ENCODE assay signal across 11 cellular contexts in genomic region chr11:118088531-118088930, GRCh38. TPM values are rescaled to one million over a fixed set of nuclear protein-coding genes. Genes with fewer than 3 reads are reported as not detected.
DNase-seq lines count a peak whose midpoint lies in the region; ATAC-seq, FAIRE-seq and TF ChIP-seq lines count a peak whose summit lies in the region.
"Had no signal": no experiment of that assay in that cellular context is flagged by ENCODE, and none has a peak within 500 bp of the region (broad histone marks: within the 10 kb centered on the region; RNA-seq: fewer than 3 reads in every experiment).

No MANE protein-coding gene starts in this region.

- H3K27me3 Mint-ChIP-seq in T-helper 17 cell, result peaks cover 25% of the 10 kb centered on the region
- H3K27me3 Mint-ChIP-seq in stimulated activated naive B cell treated with anti-CD40 and anti-IgM and Interleukin-4, amounts not matched to agents 10 μg/mL and 1 μg/mL and 100 μg/mL, for 72 hours, result no peaks in the 10 kb centered on the region
- peaks cover 3% of the 10 kb centered on the region for H3K27me3 Mint-ChIP-seq in activated T-cell treated with anti-CD3 and anti-CD28 coated beads, Interleukin-2, amount 50 U/mL, for 4 hours (ENCODE audit: low read depth)
- H3K27me3 Mint-ChIP-seq: stimulated activated naive CD8-positive, alpha-beta T cell treated with anti-CD3 and anti-CD28 coated beads, Interleukin-15, Interleukin-2, amounts not matched to agents 100 ng/mL and 50 ng/mL, for 24 hours had no signal

- H3K4me1 Mint-ChIP-seq in T-helper 17 cell, result peaks cover 3% of the 10 kb centered on the region
- peaks cover 12 to 16% of the 10 kb centered on the region in 2 donors for H3K4me1 Mint-ChIP-seq in stimulated activated naive B cell treated with anti-CD40 and anti-IgM and Interleukin-4, amounts not matched to agents 10 μg/mL and 1 μg/mL and 100 μg/mL, for 72 hours
- no peaks in the 10 kb centered on the region for H3K4me1 Mint-ChIP-seq in activated T-cell treated with anti-CD3 and anti-CD28 coated beads, Interleukin-2, amount 50 U/mL, for 4 hours (ENCODE audit: low read depth)
- peaks cover 5% of the 10 kb centered on the region for H3K4me1 Mint-ChIP-seq in stimulated activated effector memory CD8-positive, alpha-beta T cell treated with anti-CD3 and anti-CD28 coated beads, Interleukin-12 subunit alpha, Interleukin-12 subunit beta, amount 100 ng/mL, for 72 hours
- H3K4me1 Mint-ChIP-seq: activated CD4-positive, alpha-beta T cell treated with anti-CD3 and anti-CD28 coated beads for 36 hours had no signal

- no peak for FAIRE-seq in kidney (lab: Jason Lieb, UNC)

- H3K36me3 ChIP-seq in kidney (ENCODE audit: control insufficient read depth in 1 of 2, insufficient read depth in 2 of 2, low read length in 2 of 2), result no peaks in the 10 kb centered on the region

- H3K27ac Mint-ChIP-seq in T-helper 17 cell, result no peak overlapping the region
- no peak overlapping the region for H3K27ac Mint-ChIP-seq in stimulated activated naive B cell treated with anti-CD40 and anti-IgM and Interleukin-4, amounts not matched to agents 10 μg/mL and 1 μg/mL and 100 μg/mL, for 72 hours
- H3K27ac Mint-ChIP-seq in stimulated activated effector memory CD8-positive, alpha-beta T cell treated with anti-CD3 and anti-CD28 coated beads, Interleukin-12 subunit alpha, Interleukin-12 subunit beta, amount 100 ng/mL, for 72 hours, result no peak overlapping the region
- H3K27ac Mint-ChIP-seq: activated CD4-positive, alpha-beta T cell treated with anti-CD3 and anti-CD28 coated beads for 36 hours; stimulated activated naive CD8-positive, alpha-beta T cell treated with anti-CD3 and anti-CD28 coated beads, Interleukin-15, Interleukin-2, amounts not matched to agents 100 ng/mL and 50 ng/mL, for 24 hours had no signal

- no peak overlapping the region for H3K27ac ChIP-seq in kidney (ENCODE audit: low read depth in 2 of 2, low read length in 2 of 2)

- peaks cover 9 to 17% of the 10 kb centered on the region in 2 donors for H3K9me3 Mint-ChIP-seq in stimulated activated naive B cell treated with anti-CD40 and anti-IgM and Interleukin-4, amounts not matched to agents 10 μg/mL and 1 μg/mL and 100 μg/mL, for 72 hours
- H3K9me3 Mint-ChIP-seq in activated T-cell treated with anti-CD3 and anti-CD28 coated beads, Interleukin-2, amount 50 U/mL, for 4 hours, result peaks cover 25% of the 10 kb centered on the region
- peaks cover 10% of the 10 kb centered on the region for H3K9me3 Mint-ChIP-seq in stimulated activated effector memory CD8-positive, alpha-beta T cell treated with anti-CD3 and anti-CD28 coated beads, Interleukin-12 subunit alpha, Interleukin-12 subunit beta, amount 100 ng/mL, for 72 hours

- H3K4me3 Mint-ChIP-seq in T-helper 17 cell, result no peak overlapping the region
- no peak overlapping the region for H3K4me3 Mint-ChIP-seq in stimulated activated naive B cell treated with anti-CD40 and anti-IgM and Interleukin-4, amounts not matched to agents 10 μg/mL and 1 μg/mL and 100 μg/mL, for 72 hours
- no peak overlapping the region for H3K4me3 Mint-ChIP-seq in activated T-cell treated with anti-CD3 and anti-CD28 coated beads, Interleukin-2, amount 50 U/mL, for 4 hours
- no peak overlapping the region for H3K4me3 Mint-ChIP-seq in stimulated activated effector memory CD8-positive, alpha-beta T cell treated with anti-CD3 and anti-CD28 coated beads, Interleukin-12 subunit alpha, Interleukin-12 subunit beta, amount 100 ng/mL, for 72 hours
- H3K4me3 Mint-ChIP-seq: activated CD4-positive, alpha-beta T cell treated with anti-CD3 and anti-CD28 coated beads for 36 hours; stimulated activated naive CD8-positive, alpha-beta T cell treated with anti-CD3 and anti-CD28 coated beads, Interleukin-15, Interleukin-2, amounts not matched to agents 100 ng/mL and 50 ng/mL, for 24 hours had no signal

- TF ChIP-seq CTCF in kidney (IDR thresholded peaks at IDR 0.05; ENCODE audit: borderline replicate concordance, extremely low read depth, insufficient read depth), result no peak

- H3K9ac ChIP-seq in kidney (ENCODE audit: low read length in 2 of 2), result no peak overlapping the region

- intact Hi-C loops in kidney (cut with DNase I), result no loop called here

- peak; percentile 64 for DNase-seq in KG1 (lab: John Stamatoyannopoulos, UW)
- no peak for DNase-seq in T-helper 17 cell
- DNase-seq in kidney, result peak; percentile 87
- DNase-seq in stimulated activated naive B cell treated with anti-CD40 and anti-IgM and Interleukin-4, amounts not matched to agents 10 μg/mL and 1 μg/mL and 100 μg/mL, for 72 hours, result no peak
- no peak for DNase-seq in activated T-cell treated with anti-CD3 and anti-CD28 coated beads, Interleukin-2, amount 50 U/mL, for 4 hours
- DNase-seq in stimulated activated effector memory CD8-positive, alpha-beta T cell treated with anti-CD3 and anti-CD28 coated beads, Interleukin-12 subunit alpha, Interleukin-12 subunit beta, amount 100 ng/mL, for 72 hours (ENCODE audit: low spot score in 2 of 2), result no peak
- DNase-seq: activated CD4-positive, alpha-beta T cell treated with anti-CD3 and anti-CD28 coated beads for 36 hours had no signal

- ATAC-seq in T-helper 17 cell (peak; percentile 59), HG03469 (IDR thresholded peaks at IDR 0.05; ENCODE audit: unreplicated experiment) (no peak), GM21825 (IDR thresholded peaks at IDR 0.05; ENCODE audit: unreplicated experiment) (no peak)
- peak; percentile 27 to 35 for ATAC-seq in stimulated activated naive B cell treated with anti-CD40 and anti-IgM and Interleukin-4, amounts not matched to agents 10 μg/mL and 1 μg/mL and 100 μg/mL, for 72 hours (replicated peaks)
- no peak for ATAC-seq in activated T-cell treated with anti-CD3 and anti-CD28 coated beads, Interleukin-2, amount 50 U/mL, for 4 hours
- no peak for ATAC-seq in stimulated activated effector memory CD8-positive, alpha-beta T cell treated with anti-CD3 and anti-CD28 coated beads, Interleukin-12 subunit alpha, Interleukin-12 subunit beta, amount 100 ng/mL, for 72 hours
- ATAC-seq: activated CD4-positive, alpha-beta T cell treated with anti-CD3 and anti-CD28 coated beads for 36 hours had no signal

- no peaks in the 10 kb centered on the region for H3K9me3 ChIP-seq in T-helper 17 cell (ENCODE audit: control insufficient read depth, low read length, poor library complexity, severe bottlenecking)
- no peaks in the 10 kb centered on the region for H3K9me3 ChIP-seq in kidney (ENCODE audit: control insufficient read depth in 1 of 2, low read length in 2 of 2)

- H3K4me3 ChIP-seq in kidney (ENCODE audit: low read length in 2 of 2), result no peak overlapping the region

- H3K4me1 ChIP-seq in kidney (ENCODE audit: control insufficient read depth in 1 of 2, insufficient read depth in 1 of 2, low read depth in 1 of 2, low read length in 2 of 2), result peaks cover 11 to 14% of the 10 kb centered on the region in 2 donors

- peaks cover 2% of the 10 kb centered on the region for H3K36me3 Mint-ChIP-seq in T-helper 17 cell (ENCODE audit: low read depth)
- H3K36me3 Mint-ChIP-seq in stimulated activated naive B cell treated with anti-CD40 and anti-IgM and Interleukin-4, amounts not matched to agents 10 μg/mL and 1 μg/mL and 100 μg/mL, for 72 hours, result peaks cover 17 to 18% of the 10 kb centered on the region in 2 donors
- H3K36me3 Mint-ChIP-seq in activated T-cell treated with anti-CD3 and anti-CD28 coated beads, Interleukin-2, amount 50 U/mL, for 4 hours (ENCODE audit: insufficient read depth), result peaks cover 6% of the 10 kb centered on the region
- no peaks in the 10 kb centered on the region for H3K36me3 Mint-ChIP-seq in stimulated activated effector memory CD8-positive, alpha-beta T cell treated with anti-CD3 and anti-CD28 coated beads, Interleukin-12 subunit alpha, Interleukin-12 subunit beta, amount 100 ng/mL, for 72 hours

RNA-seq across cellular contexts. Expression of gene SMIM35, which starts 1.8 kb away (rescaled TPM):
- total RNA-seq in T-helper 17 cell (under 1 TPM; 0.13 to 0.30 TPM), kidney (not detected)
- polyA plus RNA-seq in kidney (ENCODE audit: insufficient read depth, low read depth, low replicate concordance), result 0.80 TPM
- total RNA-seq in activated T-cell treated with anti-CD3 and anti-CD28 coated beads, Interleukin-2, amount 50 U/mL, for 4 hours, result not detected
- total RNA-seq: HT1080 had no signal

RNA-seq across cellular contexts. Expression of gene TMPRSS4, which starts 11.7 kb away (rescaled TPM):
- total RNA-seq in T-helper 17 cell (not detected), kidney (234 TPM)
- polyA plus RNA-seq in kidney (ENCODE audit: insufficient read depth, low read depth, low replicate concordance), result 27.8 TPM
- under 1 TPM in 1 of 3 donors, not detected in 2; 0.08 TPM for total RNA-seq in activated T-cell treated with anti-CD3 and anti-CD28 coated beads, Interleukin-2, amount 50 U/mL, for 4 hours
- total RNA-seq: activated CD4-positive, alpha-beta T cell treated with anti-CD3 and anti-CD28 coated beads for 36 hours; HT1080 had no signal

Comparison
In these comparisons a context has a peak if more than half of its experiments do, and no peak if none do; other contexts are left out.
1. DNase-seq: peak in KG1 (single experiment) and kidney (single experiment); none in T-helper 17 cell (0 of 3), stimulated activated naive B cell treated with anti-CD40 and anti-IgM and Interleukin-4, amounts not matched to agents 10 μg/mL and 1 μg/mL and 100 μg/mL, for 72 hours (single experiment), activated T-cell treated with anti-CD3 and anti-CD28 coated beads, Interleukin-2, amount 50 U/mL, for 4 hours (single experiment) and stimulated activated effector memory CD8-positive, alpha-beta T cell treated with anti-CD3 and anti-CD28 coated beads, Interleukin-12 subunit alpha, Interleukin-12 subunit beta, amount 100 ng/mL, for 72 hours (0 of 2).
2. ATAC-seq: peak in T-helper 17 cell (single experiment) and stimulated activated naive B cell treated with anti-CD40 and anti-IgM and Interleukin-4, amounts not matched to agents 10 μg/mL and 1 μg/mL and 100 μg/mL, for 72 hours (2 of 2); none in activated T-cell treated with anti-CD3 and anti-CD28 coated beads, Interleukin-2, amount 50 U/mL, for 4 hours (0 of 2), stimulated activated effector memory CD8-positive, alpha-beta T cell treated with anti-CD3 and anti-CD28 coated beads, Interleukin-12 subunit alpha, Interleukin-12 subunit beta, amount 100 ng/mL, for 72 hours (single experiment), HG03469 (single experiment) and GM21825 (single experiment).
3. RNA of gene TMPRSS4, which starts 11.7 kb away (total RNA-seq): 234 TPM in kidney (single experiment); 0.08 TPM in activated T-cell treated with anti-CD3 and anti-CD28 coated beads, Interleukin-2, amount 50 U/mL, for 4 hours and not detected in T-helper 17 cell; every median in the first group is over 100 times any median in the second.